16 cellular contexts compared by ENCODE assay signal in genomic region chr4:982814-983213, GRCh38. TPM values are rescaled to one million over a fixed set of nuclear protein-coding genes. Genes with fewer than 3 reads are reported as not detected.
DNase-seq lines count a peak whose midpoint lies in the region; ATAC-seq and TF ChIP-seq lines count a peak whose summit lies in the region.
"Had no signal": no experiment of that assay in that cellular context is flagged by ENCODE, and none has a peak within 500 bp of the region (broad histone marks: within the 10 kb centered on the region; RNA-seq: fewer than 3 reads in every experiment).

No MANE protein-coding gene starts in this region.

- ATAC-seq in CD4-positive, CD25-positive, alpha-beta regulatory T cell (ENCODE audit: low read depth in 2 of 2): no peak

- H3K4me1 Mint-ChIP-seq in CD4-positive, CD25-positive, alpha-beta regulatory T cell: peaks cover 0 to 30% (median 5%) of the 10 kb centered on the region in 4 donors
- H3K4me1 Mint-ChIP-seq in neural progenitor cell: peaks cover 12% of the 10 kb centered on the region

- no peak for TF ChIP-seq CTCF in WERI-Rb-1 (IDR thresholded peaks at IDR 0.05; ENCODE audit: low read depth, low read length)
- no peak for TF ChIP-seq CTCF in neural progenitor cell (IDR thresholded peaks at IDR 0.05)

- H3K4me1 ChIP-seq in BLaER1: peaks cover 26% of the 10 kb centered on the region
- peaks cover 29% of the 10 kb centered on the region for H3K4me1 ChIP-seq in CD4-positive, CD25-positive, alpha-beta regulatory T cell (ENCODE audit: control insufficient read depth, insufficient read depth, low read length, poor library complexity, severe bottlenecking)
- H3K4me1 ChIP-seq in neural progenitor cell: peaks cover 14% of the 10 kb centered on the region

- H3K9me3 Mint-ChIP-seq in CD4-positive, CD25-positive, alpha-beta regulatory T cell: peaks cover 0 to 1% (median 0%) of the 10 kb centered on the region in 7 donors
- H3K9me3 Mint-ChIP-seq in neural progenitor cell: no peaks in the 10 kb centered on the region
- H3K9me3 Mint-ChIP-seq: CD4-positive, alpha-beta T cell; CD8-positive, alpha-beta memory T cell had no signal

- H3K4me3 Mint-ChIP-seq in CD4-positive, CD25-positive, alpha-beta regulatory T cell: peak overlapping the region in 3 of 4 donors; percentile 16 to 26 (median 21)
- no peak overlapping the region for H3K4me3 Mint-ChIP-seq in neural progenitor cell
- H3K4me3 Mint-ChIP-seq: CD4-positive, alpha-beta T cell had no signal

- no peak overlapping the region for H3K27ac Mint-ChIP-seq in CD4-positive, CD25-positive, alpha-beta regulatory T cell
- peak overlapping the region; percentile 30 for H3K27ac Mint-ChIP-seq in neural progenitor cell
- H3K27ac Mint-ChIP-seq: CD4-positive, alpha-beta T cell had no signal

- no peaks in the 10 kb centered on the region for H3K27me3 Mint-ChIP-seq in CD4-positive, CD25-positive, alpha-beta regulatory T cell
- peaks cover 14% of the 10 kb centered on the region for H3K27me3 Mint-ChIP-seq in neural progenitor cell (ENCODE audit: insufficient read depth, low read depth)
- H3K27me3 Mint-ChIP-seq: CD4-positive, alpha-beta T cell had no signal

- H3K27me3 ChIP-seq in BLaER1 (no peaks in the 10 kb centered on the region), WERI-Rb-1 (ENCODE audit: insufficient read depth, low read depth, severe bottlenecking) (no peaks in the 10 kb centered on the region), neural progenitor cell (peaks cover 41% of the 10 kb centered on the region)
- no peaks in the 10 kb centered on the region for H3K27me3 ChIP-seq in CD4-positive, CD25-positive, alpha-beta regulatory T cell (ENCODE audit: control insufficient read depth, insufficient read depth, low read length)

- DNase-seq in CD4-positive, CD25-positive, alpha-beta regulatory T cell: no peak
- no peak for DNase-seq in WERI-Rb-1
- no peak for DNase-seq in neural progenitor cell (ENCODE audit: low spot score)
- no peak for DNase-seq in activated CD8-positive, alpha-beta memory T cell treated with anti-CD3 and anti-CD28 coated beads for 24 hours
- no peak for DNase-seq in SW480 (ENCODE audit: low spot score)
- DNase-seq: Calu3; CD4-positive, alpha-beta T cell; CD8-positive, alpha-beta memory T cell; DMS53; DMS79 treated with DMSO at 0.1 percent for 48 hours; GF-D8; GOT3 had no signal

- no peaks in the 10 kb centered on the region for H3K9me3 ChIP-seq in BLaER1
- H3K9me3 ChIP-seq in CD4-positive, CD25-positive, alpha-beta regulatory T cell (ENCODE audit: control insufficient read depth in 2 of 2, low read length in 2 of 2): no peaks in the 10 kb centered on the region
- no peaks in the 10 kb centered on the region for H3K9me3 ChIP-seq in WERI-Rb-1 (ENCODE audit: severe bottlenecking)
- no peaks in the 10 kb centered on the region for H3K9me3 ChIP-seq in neural progenitor cell (ENCODE audit: low read depth)
- H3K9me3 ChIP-seq: HAP-1 had no signal

- H3K36me3 ChIP-seq in BLaER1: no peaks in the 10 kb centered on the region
- no peaks in the 10 kb centered on the region for H3K36me3 ChIP-seq in CD4-positive, CD25-positive, alpha-beta regulatory T cell (ENCODE audit: control insufficient read depth, insufficient read depth, low read length)
- no peaks in the 10 kb centered on the region for H3K36me3 ChIP-seq in WERI-Rb-1
- no peaks in the 10 kb centered on the region for H3K36me3 ChIP-seq in neural progenitor cell
- H3K36me3 ChIP-seq: HAP-1 had no signal

- H3K9ac ChIP-seq in BLaER1 (0 out of 2 replicates have a peak overlapping the region, but pooled peaks have one; percentile 3), neural progenitor cell (no peak overlapping the region)

- H3K4me3 ChIP-seq in BLaER1 (no peak overlapping the region), WERI-Rb-1 (ENCODE audit: low read depth, low read length) (no peak overlapping the region), neural progenitor cell (no peak overlapping the region)
- H3K4me3 ChIP-seq in CD4-positive, CD25-positive, alpha-beta regulatory T cell (ENCODE audit: low read depth, low read length): no peak overlapping the region
- H3K4me3 ChIP-seq: HAP-1 had no signal

- H4K20me1 ChIP-seq in BLaER1 (peaks cover 7% of the 10 kb centered on the region), neural progenitor cell (ENCODE audit: low read depth) (no peaks in the 10 kb centered on the region)

- H3K79me2 ChIP-seq in neural progenitor cell (ENCODE audit: low read depth): no peaks in the 10 kb centered on the region

- H3F3A ChIP-seq in neural progenitor cell (ENCODE audit: low read depth): peaks cover 14% of the 10 kb centered on the region

- no peak overlapping the region for H3K4me2 ChIP-seq in BLaER1
- H3K4me2 ChIP-seq in neural progenitor cell: no peak overlapping the region

- H2AFZ ChIP-seq in neural progenitor cell (replicated peaks): no peak overlapping the region

- no peak overlapping the region for H3K27ac ChIP-seq in BLaER1
- H3K27ac ChIP-seq in CD4-positive, CD25-positive, alpha-beta regulatory T cell (ENCODE audit: insufficient read depth, low read length, poor library complexity, severe bottlenecking): no peak overlapping the region
- H3K27ac ChIP-seq in WERI-Rb-1: peak overlapping the region; percentile 41
- H3K27ac ChIP-seq in neural progenitor cell: no peak overlapping the region
- H3K27ac ChIP-seq: C4-2B had no signal

- H3K36me3 Mint-ChIP-seq in CD4-positive, CD25-positive, alpha-beta regulatory T cell: peaks cover 4% of the 10 kb centered on the region
- H3K36me3 Mint-ChIP-seq in neural progenitor cell: no peaks in the 10 kb centered on the region
- H3K36me3 Mint-ChIP-seq: CD8-positive, alpha-beta memory T cell had no signal

RNA-seq across cellular contexts. Expression of gene IDUA, which starts 4.0 kb away (rescaled TPM):
- 55.5 TPM for total RNA-seq in CD4-positive, CD25-positive, alpha-beta regulatory T cell
- polyA plus RNA-seq in CD4-positive, CD25-positive, alpha-beta regulatory T cell: 10 to 100 TPM in 1 of 4 donors, 1 to 10 TPM in 3; 7.5 to 13.1 (median 8.5) TPM
- total RNA-seq in neural progenitor cell (ENCODE audit: low replicate concordance): 0.47 and 10.7 TPM in 2 replicates

RNA-seq across cellular contexts. Expression of gene DGKQ, which starts 9.4 kb away (rescaled TPM):
- 22.5 TPM for total RNA-seq in CD4-positive, CD25-positive, alpha-beta regulatory T cell
- polyA plus RNA-seq in CD4-positive, CD25-positive, alpha-beta regulatory T cell: 1 to 10 TPM; 2.4 to 5.4 (median 3.1) TPM
- 5.1 and 16.0 TPM in 2 replicates for total RNA-seq in neural progenitor cell (ENCODE audit: low replicate concordance)

RNA-seq across cellular contexts. Expression of gene SLC26A1, which starts 10.4 kb away (rescaled TPM):
- 0.37 TPM for total RNA-seq in CD4-positive, CD25-positive, alpha-beta regulatory T cell
- 1 to 10 TPM in 2 of 4 donors, under 1 TPM in 2; 0.42 to 1.7 (median 1.0) TPM for polyA plus RNA-seq in CD4-positive, CD25-positive, alpha-beta regulatory T cell
- 0.19 TPM in 1 of 2 replicates, not detected in the other for total RNA-seq in neural progenitor cell (ENCODE audit: low replicate concordance)
- total RNA-seq: CD4-positive, alpha-beta T cell; CD8-positive, alpha-beta memory T cell had no signal
- polyA plus RNA-seq: BJ had no signal

RNA-seq across cellular contexts. Expression of gene FGFRL1, which starts 28.6 kb away (rescaled TPM):
- total RNA-seq in CD4-positive, CD25-positive, alpha-beta regulatory T cell: 14.3 TPM
- polyA plus RNA-seq in CD4-positive, CD25-positive, alpha-beta regulatory T cell: 1 to 10 TPM in 1 of 4 donors, under 1 TPM in 3; 0.27 to 1.6 (median 0.33) TPM
- 9.6 and 27.4 TPM in 2 replicates for total RNA-seq in neural progenitor cell (ENCODE audit: low replicate concordance)

RNA-seq across cellular contexts. Expression of gene TMEM175, which starts 50.6 kb away (rescaled TPM):
- 46.0 TPM for total RNA-seq in CD4-positive, CD25-positive, alpha-beta regulatory T cell
- polyA plus RNA-seq in CD4-positive, CD25-positive, alpha-beta regulatory T cell: 10 to 100 TPM; 12.1 to 17.5 (median 14.1) TPM
- 4.4 and 10.1 TPM in 2 replicates for total RNA-seq in neural progenitor cell (ENCODE audit: low replicate concordance)
